Comparison of ENCODE assay signal across 36 cellular contexts in genomic region chr9:106051573-106051972, GRCh38.
"Had no signal": no experiment of that assay in that cellular context is flagged by ENCODE, and none has a peak within 500 bp of the region (broad histone marks: within the 10 kb centered on the region; RNA-seq: fewer than 3 reads in every experiment).

No MANE protein-coding gene starts in this region.

- H3K9me3 Mint-ChIP-seq: activated CD4-positive, alpha-beta T cell treated with anti-CD3 and anti-CD28 coated beads, Interleukin-2, amount 10 ng/mL, durations not matched to agents 7 days and 5 days; activated naive CD4-positive, alpha-beta T cell treated with anti-CD3 and anti-CD28 coated beads, Interleukin-2, amount 50 U/mL, for 24 hours had no signal

- H3K9me3 ChIP-seq: body of pancreas had no signal

- H3K4me3 ChIP-seq: body of pancreas, breast epithelium had no signal

- H3K4me3 Mint-ChIP-seq: activated CD4-positive, alpha-beta memory T cell treated with anti-CD3 and anti-CD28 coated beads, Interleukin-2, amount 10 ng/mL, durations not matched to agents 7 days and 5 days; activated CD4-positive, alpha-beta T cell treated with anti-CD3 and anti-CD28 coated beads for 36 hours; activated CD4-positive, alpha-beta T cell treated with anti-CD3 and anti-CD28 coated beads, Interleukin-2, amount 10 ng/mL, durations not matched to agents 7 days and 5 days; activated CD8-positive, alpha-beta memory T cell treated with anti-CD3 and anti-CD28 coated beads, Interleukin-2, amount 10 ng/mL, durations not matched to agents 7 days and 5 days; activated CD8-positive, alpha-beta T cell treated with anti-CD3 and anti-CD28 coated beads, Interleukin-2, amount 10 ng/mL, durations not matched to agents 7 days and 5 days; activated naive CD4-positive, alpha-beta T cell treated with anti-CD3 and anti-CD28 coated beads, Interleukin-2, amount 10 ng/mL, durations not matched to agents 7 days and 5 days; activated naive CD4-positive, alpha-beta T cell treated with anti-CD3 and anti-CD28 coated beads, Interleukin-2, amount 50 U/mL, for 24 hours; activated naive CD8-positive, alpha-beta T cell; activated naive CD8-positive, alpha-beta T cell treated with anti-CD3 and anti-CD28 coated beads, Interleukin-2, amount 10 ng/mL, durations not matched to agents 7 days and 5 days; activated naive CD8-positive, alpha-beta T cell treated with anti-CD3 and anti-CD28 coated beads, Interleukin-2, amount 50 U/mL, for 24 hours; activated T-cell treated with anti-CD3 and anti-CD28 coated beads, Interleukin-2, amount 50 U/mL, for 24 hours; T-helper 1 cell treated with Interleukin-12 subunit alpha and Interleukin-12 subunit beta and Interleukin-4 antibody, amounts not matched to agents 30 μg/mL and 1 μg/mL, for 36 hours; T-helper 2 cell treated with Interferon-gamma antibody and Interleukin-4, amounts not matched to agents 5 μg/mL and 100 μg/mL, for 36 hours; WTC11 had no signal

- DNase-seq: activated CD4-positive, alpha-beta memory T cell treated with anti-CD3 and anti-CD28 coated beads, Interleukin-2, amount 10 ng/mL, durations not matched to agents 7 days and 5 days; activated CD4-positive, alpha-beta T cell treated with anti-CD3 and anti-CD28 coated beads for 1 hour; activated CD4-positive, alpha-beta T cell treated with anti-CD3 and anti-CD28 coated beads for 36 hours; activated CD4-positive, alpha-beta T cell treated with anti-CD3 and anti-CD28 coated beads for 48 hours; activated CD4-positive, alpha-beta T cell treated with anti-CD3 and anti-CD28 coated beads, Interleukin-2, amount 10 ng/mL, durations not matched to agents 7 days and 5 days; activated CD4-positive, alpha-beta T cell treated with anti-CD3 and anti-CD28 coated beads, Interleukin-2, amount 50 U/mL, for 48 hours; activated CD4-positive, CD25-positive, alpha-beta regulatory T cell; activated CD8-positive, alpha-beta memory T cell treated with anti-CD3 and anti-CD28 coated beads for 24 hours; activated CD8-positive, alpha-beta memory T cell treated with anti-CD3 and anti-CD28 coated beads, Interleukin-2, amount 10 ng/mL, durations not matched to agents 7 days and 5 days; activated CD8-positive, alpha-beta memory T cell treated with anti-CD3 and anti-CD28 coated beads, Interleukin-2, amount 50 U/mL, for 48 hours; activated CD8-positive, alpha-beta T cell treated with anti-CD3 and anti-CD28 coated beads, Interleukin-2, amount 10 ng/mL, durations not matched to agents 7 days and 5 days; activated effector memory CD4-positive, alpha-beta T cell treated with Interleukin-2 at 50 U/mL for 16 hours; activated gamma-delta T cell; activated naive CD4-positive, alpha-beta T cell treated with anti-CD3 and anti-CD28 coated beads, Interleukin-2, amount 10 ng/mL, durations not matched to agents 7 days and 5 days; activated naive CD4-positive, alpha-beta T cell treated with Interleukin-2 at 50 U/mL for 16 hours; activated naive CD8-positive, alpha-beta T cell treated with anti-CD3 and anti-CD28 coated beads, Interleukin-2, amount 10 ng/mL, durations not matched to agents 7 days and 5 days; activated naive CD8-positive, alpha-beta T cell treated with anti-CD3 and anti-CD28 coated beads, Interleukin-2, amount 50 U/mL, for 24 hours; activated T-cell treated with anti-CD3 and anti-CD28 coated beads, Interleukin-2, amount 50 U/mL, for 24 hours; activated T-cell treated with anti-CD3 and anti-CD28 coated beads, Interleukin-2, amount 50 U/mL, for 48 hours; amniotic stem cell; aorta; body of pancreas; brain microvascular endothelial cell; central memory CD4-positive, alpha-beta T cell; T-helper 1 cell; T-helper 2 cell; T-helper 9 cell; WERI-Rb-1 had no signal

- H3K36me3 Mint-ChIP-seq: activated CD8-positive, alpha-beta memory T cell treated with anti-CD3 and anti-CD28 coated beads, Interleukin-2, amount 10 ng/mL, durations not matched to agents 7 days and 5 days; activated naive CD4-positive, alpha-beta T cell treated with anti-CD3 and anti-CD28 coated beads, Interleukin-2, amount 10 ng/mL, durations not matched to agents 7 days and 5 days; activated naive CD4-positive, alpha-beta T cell treated with anti-CD3 and anti-CD28 coated beads, Interleukin-2, amount 50 U/mL, for 24 hours; activated naive CD8-positive, alpha-beta T cell; activated naive CD8-positive, alpha-beta T cell treated with anti-CD3 and anti-CD28 coated beads, Interleukin-2, amount 10 ng/mL, durations not matched to agents 7 days and 5 days had no signal

- H3K4me1 ChIP-seq: body of pancreas, breast epithelium had no signal

- H3K36me3 ChIP-seq: brain microvascular endothelial cell, breast epithelium, WERI-Rb-1 had no signal

- H3K27me3 Mint-ChIP-seq: activated CD4-positive, alpha-beta memory T cell treated with anti-CD3 and anti-CD28 coated beads, Interleukin-2, amount 10 ng/mL, durations not matched to agents 7 days and 5 days; activated CD4-positive, alpha-beta T cell treated with anti-CD3 and anti-CD28 coated beads for 36 hours; activated CD4-positive, alpha-beta T cell treated with anti-CD3 and anti-CD28 coated beads, Interleukin-2, amount 10 ng/mL, durations not matched to agents 7 days and 5 days; activated CD8-positive, alpha-beta memory T cell treated with anti-CD3 and anti-CD28 coated beads, Interleukin-2, amount 10 ng/mL, durations not matched to agents 7 days and 5 days; activated naive CD4-positive, alpha-beta T cell treated with anti-CD3 and anti-CD28 coated beads, Interleukin-2, amount 10 ng/mL, durations not matched to agents 7 days and 5 days; activated naive CD4-positive, alpha-beta T cell treated with anti-CD3 and anti-CD28 coated beads, Interleukin-2, amount 50 U/mL, for 24 hours; activated naive CD8-positive, alpha-beta T cell; activated naive CD8-positive, alpha-beta T cell treated with anti-CD3 and anti-CD28 coated beads, Interleukin-2, amount 10 ng/mL, durations not matched to agents 7 days and 5 days; activated naive CD8-positive, alpha-beta T cell treated with anti-CD3 and anti-CD28 coated beads, Interleukin-2, amount 50 U/mL, for 24 hours; activated T-cell treated with anti-CD3 and anti-CD28 coated beads, Interleukin-2, amount 50 U/mL, for 24 hours had no signal

- ATAC-seq: activated CD4-positive, alpha-beta T cell treated with anti-CD3 and anti-CD28 coated beads for 36 hours; activated CD4-positive, CD25-positive, alpha-beta regulatory T cell treated with anti-CD3 and anti-CD28 coated beads, Interleukin-2, amount 50 U/mL, for 24 hours; activated CD8-positive, alpha-beta memory T cell treated with anti-CD3 and anti-CD28 coated beads, Interleukin-2, amount 10 ng/mL, durations not matched to agents 7 days and 5 days; activated CD8-positive, alpha-beta T cell treated with anti-CD3 and anti-CD28 coated beads, Interleukin-2, amount 10 ng/mL, durations not matched to agents 7 days and 5 days; activated naive CD8-positive, alpha-beta T cell treated with anti-CD3 and anti-CD28 coated beads, Interleukin-2, amount 50 U/mL, for 24 hours; body of pancreas; WTC11 had no signal

- H3K27ac ChIP-seq: body of pancreas, brain microvascular endothelial cell, breast epithelium, WERI-Rb-1 had no signal

- H3K27me3 ChIP-seq: body of pancreas, brain microvascular endothelial cell, breast epithelium had no signal

- H3K4me1 Mint-ChIP-seq: activated CD4-positive, alpha-beta memory T cell treated with anti-CD3 and anti-CD28 coated beads, Interleukin-2, amount 10 ng/mL, durations not matched to agents 7 days and 5 days; activated CD4-positive, alpha-beta T cell treated with anti-CD3 and anti-CD28 coated beads for 36 hours; activated CD4-positive, alpha-beta T cell treated with anti-CD3 and anti-CD28 coated beads, Interleukin-2, amount 10 ng/mL, durations not matched to agents 7 days and 5 days; activated CD8-positive, alpha-beta memory T cell treated with anti-CD3 and anti-CD28 coated beads, Interleukin-2, amount 10 ng/mL, durations not matched to agents 7 days and 5 days; activated naive CD4-positive, alpha-beta T cell treated with anti-CD3 and anti-CD28 coated beads, Interleukin-2, amount 10 ng/mL, durations not matched to agents 7 days and 5 days; activated naive CD4-positive, alpha-beta T cell treated with anti-CD3 and anti-CD28 coated beads, Interleukin-2, amount 50 U/mL, for 24 hours; activated naive CD8-positive, alpha-beta T cell treated with anti-CD3 and anti-CD28 coated beads, Interleukin-2, amount 10 ng/mL, durations not matched to agents 7 days and 5 days; activated naive CD8-positive, alpha-beta T cell treated with anti-CD3 and anti-CD28 coated beads, Interleukin-2, amount 50 U/mL, for 24 hours had no signal

- H3K27ac Mint-ChIP-seq: activated CD4-positive, alpha-beta memory T cell treated with anti-CD3 and anti-CD28 coated beads, Interleukin-2, amount 10 ng/mL, durations not matched to agents 7 days and 5 days; activated CD4-positive, alpha-beta T cell treated with anti-CD3 and anti-CD28 coated beads for 36 hours; activated CD4-positive, alpha-beta T cell treated with anti-CD3 and anti-CD28 coated beads, Interleukin-2, amount 10 ng/mL, durations not matched to agents 7 days and 5 days; activated CD8-positive, alpha-beta memory T cell treated with anti-CD3 and anti-CD28 coated beads, Interleukin-2, amount 10 ng/mL, durations not matched to agents 7 days and 5 days; activated CD8-positive, alpha-beta T cell treated with anti-CD3 and anti-CD28 coated beads, Interleukin-2, amount 10 ng/mL, durations not matched to agents 7 days and 5 days; activated naive CD4-positive, alpha-beta T cell treated with anti-CD3 and anti-CD28 coated beads, Interleukin-2, amount 10 ng/mL, durations not matched to agents 7 days and 5 days; activated naive CD4-positive, alpha-beta T cell treated with anti-CD3 and anti-CD28 coated beads, Interleukin-2, amount 50 U/mL, for 24 hours; activated naive CD8-positive, alpha-beta T cell; activated naive CD8-positive, alpha-beta T cell treated with anti-CD3 and anti-CD28 coated beads, Interleukin-2, amount 10 ng/mL, durations not matched to agents 7 days and 5 days; activated naive CD8-positive, alpha-beta T cell treated with anti-CD3 and anti-CD28 coated beads, Interleukin-2, amount 50 U/mL, for 24 hours; activated T-cell treated with anti-CD3 and anti-CD28 coated beads, Interleukin-2, amount 50 U/mL, for 24 hours; activated T-helper 2 cell treated with anti-CD3 and anti-CD28 coated beads, Interferon-gamma antibody, Interleukin-2, Interleukin-4, amounts not matched to agents 10 μg/mL and 5 μg/mL and 100 μg/mL, durations not matched to agents 14 hours and 24 hours and 36 hours; T-helper 1 cell treated with Interleukin-12 subunit alpha and Interleukin-12 subunit beta and Interleukin-4 antibody, amounts not matched to agents 30 μg/mL and 1 μg/mL, for 36 hours; T-helper 2 cell treated with Interferon-gamma antibody and Interleukin-4, amounts not matched to agents 5 μg/mL and 100 μg/mL, for 36 hours; WTC11 had no signal
